Comparison of ENCODE assay signal across 2 cellular contexts in genomic region chrX:71103110-71103983, GRCh38.
A peak's percentile ranks its signal among the peaks of the same experiment; 100 is the strongest.
TF ChIP-seq lines count a peak whose summit lies in the region.

No MANE protein-coding gene starts in this region.

TF ChIP-seq in WTC11, 78 proteins besides CTCF, POLR2A, EP300 and RAD21:
- TF ChIP-seq NR3C1 (CRISPR knock-in tag; conservative IDR thresholded peaks at IDR 0.05; ENCODE audit: low read depth): no peak
- no peak for TF ChIP-seq NFATC4 (CRISPR knock-in tag; IDR thresholded peaks at IDR 0.05)
- TF ChIP-seq CDX4 (CRISPR knock-in tag; IDR thresholded peaks at IDR 0.05; ENCODE audit: borderline replicate concordance): no peak
- no peak for TF ChIP-seq USF2 (CRISPR knock-in tag; IDR thresholded peaks at IDR 0.05)
- TF ChIP-seq ZBTB21 (CRISPR knock-in tag; IDR thresholded peaks at IDR 0.05; ENCODE audit: borderline replicate concordance): no peak
- TF ChIP-seq FOXP1 (CRISPR knock-in tag; IDR thresholded peaks at IDR 0.05; ENCODE audit: borderline replicate concordance): no peak
- no peak for TF ChIP-seq MLX (CRISPR knock-in tag; IDR thresholded peaks at IDR 0.05)

TF ChIP-seq in H1, 55 proteins besides CTCF, POLR2A, EP300 and RAD21:
- TF ChIP-seq E2F6 (IDR thresholded peaks at IDR 0.05) (no peak), CTBP2 (IDR thresholded peaks at IDR 0.05; ENCODE audit: borderline replicate concordance, insufficient read depth, insufficient read length, low read length) (no peak), USF2 (IDR thresholded peaks at IDR 0.05; ENCODE audit: low read length) (no peak), ASH2L (IDR thresholded peaks at IDR 0.05; ENCODE audit: low read length) (peak; percentile 88), RBBP5 (IDR thresholded peaks at IDR 0.05; ENCODE audit: borderline replicate concordance, low read depth, low read length) (0 out of 2 replicates have a peak, but pooled peaks have one; percentile 8), TCF12 (IDR thresholded peaks at IDR 0.05; ENCODE audit: low read depth, low read length) (0 out of 2 replicates have a peak, but pooled peaks have one; percentile 71), ATF3 (IDR thresholded peaks at IDR 0.05; ENCODE audit: insufficient read depth, low read depth, low read length) (no peak), EGR1 (IDR thresholded peaks at IDR 0.05; ENCODE audit: borderline replicate concordance, low read depth, low read length) (no peak), ATF2 (IDR thresholded peaks at IDR 0.05; ENCODE audit: low read length) (no peak), SP2 (IDR thresholded peaks at IDR 0.05; ENCODE audit: low read length) (no peak), PHF8 (conservative IDR thresholded peaks at IDR 0.05; ENCODE audit: low read depth, low read length) (no peak), JUN (IDR thresholded peaks at IDR 0.05; ENCODE audit: low read depth, low read length) (no peak), TAF7 (optimal IDR thresholded peaks at IDR 0.05; ENCODE audit: borderline replicate concordance, low read depth, low read length) (no peak), CHD2 (IDR thresholded peaks at IDR 0.05; ENCODE audit: low read length) (no peak), NANOG (IDR thresholded peaks at IDR 0.05; ENCODE audit: insufficient read depth, low read depth, low read length, poor library complexity, severe bottlenecking) (no peak), JUND (IDR thresholded peaks at IDR 0.05; ENCODE audit: low read length) (no peak), BACH1 (IDR thresholded peaks at IDR 0.05; ENCODE audit: low read length) (no peak), TAF1 (IDR thresholded peaks at IDR 0.05; ENCODE audit: low read depth, low read length) (no peak), YY1 (IDR thresholded peaks at IDR 0.05; ENCODE audit: low read depth, low read length) (no peak), SP1 (IDR thresholded peaks at IDR 0.05; ENCODE audit: low read depth, low read length) (0 out of 2 replicates have a peak, but pooled peaks have one; percentile 5), SIX5 (IDR thresholded peaks at IDR 0.05; ENCODE audit: low read depth, low read length) (no peak), MAX (IDR thresholded peaks at IDR 0.05) (peak; percentile 33; the same call in 1 of the 2 replicates), TEAD4 (IDR thresholded peaks at IDR 0.05; ENCODE audit: low read depth, low read length) (no peak), ZNF274 (IDR thresholded peaks at IDR 0.05; ENCODE audit: borderline replicate concordance, extremely low read depth, low read length) (no peak), CEBPB (IDR thresholded peaks at IDR 0.05; ENCODE audit: low read depth, low read length) (no peak), KDM4A (IDR thresholded peaks at IDR 0.05; ENCODE audit: low read depth, low read length, severe bottlenecking) (no peak), POU5F1 (IDR thresholded peaks at IDR 0.05; ENCODE audit: low read depth, low read length) (no peak), KDM5A (IDR thresholded peaks at IDR 0.05; ENCODE audit: low read length) (no peak), SP4 (IDR thresholded peaks at IDR 0.05; ENCODE audit: low read length) (no peak)
TF ChIP-seq in H1: peak in this region for 5.
